Comparison of ENCODE assay signal across 8 cellular contexts in genomic region chr12:5988659-5989116, GRCh38. TPM values are rescaled to one million over a fixed set of nuclear protein-coding genes. Genes with fewer than 3 reads are reported as not detected.
A peak's percentile ranks its signal among the peaks of the same experiment; 100 is the strongest.
DNase-seq lines count a peak whose midpoint lies in the region; ATAC-seq and TF ChIP-seq lines count a peak whose summit lies in the region.

No MANE protein-coding gene starts in this region.

- H3K27me3 ChIP-seq in GM06990 (replicated peaks; ENCODE audit: control insufficient read depth, insufficient read depth, low read length): no peaks in the 10 kb centered on the region

- peak; percentile 98 for TF ChIP-seq CTCF in GM06990 (IDR thresholded peaks at IDR 0.05; ENCODE audit: insufficient read depth, low read length, poor library complexity, severe bottlenecking)

- H3K4me3 ChIP-seq in GM06990 (replicated peaks; ENCODE audit: low read depth, low read length): no peak overlapping the region

- no peak for ATAC-seq in HG02870 (IDR thresholded peaks at IDR 0.05; ENCODE audit: unreplicated experiment)

- H3K36me3 ChIP-seq in GM06990 (ENCODE audit: control insufficient read depth, insufficient read depth, low read length): no peaks in the 10 kb centered on the region

- DNase-seq in GM06990 (ENCODE audit: extremely low read depth, insufficient read length) (peak; percentile 60), HK-2 (ENCODE audit: unreplicated experiment) (peak; percentile 68), NOMO-1 treated with dmso at 0.1 percent for 144 hours (lab: John Stamatoyannopoulos, UW; ENCODE audit: unreplicated experiment) (peak; percentile 22), activated T-cell treated with anti-CD3 and anti-CD28 coated beads for 24 hours (ENCODE audit: low read depth) (peak; percentile 59), erythroblast (lab: John Stamatoyannopoulos, UW) (peak; percentile 68 to 82), myocyte (ENCODE audit: low read depth) (peak; percentile 71)
- DNase-seq in stimulated activated CD8-positive, alpha-beta memory T cell treated with anti-CD3 and anti-CD28 coated beads, Interleukin-4, amount 100 ng/mL, for 24 hours (ENCODE audit: low read depth): peak; percentile 63

- TF ChIP-seq POLR2A in erythroblast (IDR thresholded peaks at IDR 0.05; ENCODE audit: low read length): no peak

RNA-seq across cellular contexts. Expression of gene ANO2, which starts 43.6 kb away (rescaled TPM):
- total RNA-seq in myocyte: 2.2 and 7.8 TPM in 2 replicates
- 7.3 TPM for polyA plus RNA-seq in myocyte (2012)

Comparison
In these comparisons a context has a peak if more than half of its experiments do, and no peak if none do; other contexts are left out.
1. DNase-seq: peak in every context shown above with its lines; median percentile 75 in erythroblast; 71 in myocyte; 68 in HK-2; 63 in stimulated activated CD8-positive, alpha-beta memory T cell treated with anti-CD3 and anti-CD28 coated beads, Interleukin-4, amount 100 ng/mL, for 24 hours; 60 in GM06990; 59 in activated T-cell treated with anti-CD3 and anti-CD28 coated beads for 24 hours; 22 in NOMO-1 treated with dmso at 0.1 percent for 144 hours.